In genomic region chr6:907928-908327, GRCh38 we compare ENCODE assay signal across 16 cellular contexts.
DNase-seq lines count a peak whose midpoint lies in the region; ATAC-seq and TF ChIP-seq lines count a peak whose summit lies in the region.
"Had no signal": no experiment of that assay in that cellular context is flagged by ENCODE, and none has a peak within 500 bp of the region (broad histone marks: within the 10 kb centered on the region; RNA-seq: fewer than 3 reads in every experiment).

No MANE protein-coding gene starts in this region.

- H3K27me3 ChIP-seq in colonic mucosa, result no peaks in the 10 kb centered on the region

- POLR2A ChIA-PET in HEK293 (lab: Yijun Ruan, JAX), result no interaction called here

- no peak overlapping the region for H3K9ac ChIP-seq in colonic mucosa (ENCODE audit: low read depth in 2 of 2, low read length in 2 of 2)

- no peaks in the 10 kb centered on the region for H3K9me3 Mint-ChIP-seq in stimulated activated effector memory CD8-positive, alpha-beta T cell treated with anti-CD3 and anti-CD28 coated beads, Interleukin-12 subunit alpha, Interleukin-12 subunit beta, amount 100 ng/mL, for 72 hours

- H3K36me3 Mint-ChIP-seq in stimulated activated effector memory CD8-positive, alpha-beta T cell treated with anti-CD3 and anti-CD28 coated beads, Interleukin-12 subunit alpha, Interleukin-12 subunit beta, amount 100 ng/mL, for 72 hours, result no peaks in the 10 kb centered on the region
- H3K36me3 Mint-ChIP-seq: CD4-positive, alpha-beta memory T cell had no signal

- no peak for TF ChIP-seq CTCF in HEK293 (tag by site-specific recombination; IDR thresholded peaks at IDR 0.05)
- no peak for TF ChIP-seq CTCF in colonic mucosa (IDR thresholded peaks at IDR 0.05)
- TF ChIP-seq CTCF in mucosa of descending colon (IDR thresholded peaks at IDR 0.05), result no peak

- H3K4me1 ChIP-seq in HEK293 (ENCODE audit: control insufficient read depth, insufficient read depth, low read length), result no peaks in the 10 kb centered on the region
- no peaks in the 10 kb centered on the region for H3K4me1 ChIP-seq in colonic mucosa
- no peaks in the 10 kb centered on the region for H3K4me1 ChIP-seq in mucosa of descending colon (ENCODE audit: low read depth)
- H3K4me1 ChIP-seq: HAP-1 had no signal

- no peak overlapping the region for H3K4me3 ChIP-seq in HEK293 (ENCODE audit: low read depth, low read length)
- H3K4me3 ChIP-seq in colonic mucosa, result no peak overlapping the region
- H3K4me3 ChIP-seq in mucosa of descending colon, result no peak overlapping the region
- H3K4me3 ChIP-seq: HAP-1 had no signal

- H3K36me3 ChIP-seq in HEK293 (ENCODE audit: control insufficient read depth in 2 of 2, insufficient read depth in 1 of 2, low read length in 2 of 2), result no peaks in the 10 kb centered on the region
- H3K36me3 ChIP-seq in colonic mucosa, result no peaks in the 10 kb centered on the region
- no peaks in the 10 kb centered on the region for H3K36me3 ChIP-seq in mucosa of descending colon (ENCODE audit: low read depth)
- H3K36me3 ChIP-seq: HAP-1 had no signal

- H3K27ac ChIP-seq in HEK293 (ENCODE audit: extremely low read depth, low read depth, low read length) (no peak overlapping the region), colonic mucosa (no peak overlapping the region)

- H3K4me3 Mint-ChIP-seq in stimulated activated effector memory CD8-positive, alpha-beta T cell treated with anti-CD3 and anti-CD28 coated beads, Interleukin-12 subunit alpha, Interleukin-12 subunit beta, amount 100 ng/mL, for 72 hours, result no peak overlapping the region
- H3K4me3 Mint-ChIP-seq: CD4-positive, alpha-beta memory T cell had no signal

- ATAC-seq in stimulated activated effector memory CD8-positive, alpha-beta T cell treated with anti-CD3 and anti-CD28 coated beads, Interleukin-12 subunit alpha, Interleukin-12 subunit beta, amount 100 ng/mL, for 72 hours, result peak; percentile 19
- ATAC-seq in HG03432 (IDR thresholded peaks at IDR 0.05; ENCODE audit: unreplicated experiment) (no peak), mucosa of descending colon (no peak)

- CTCF ChIA-PET in HEK293 (lab: Yijun Ruan, JAX), result interaction anchor here (0.7 to 1.1 kb wide), 4 partner anchors 73 to 473 kb away, joined by 3 read pairs; no protein-coding TSS in a partner anchor

- no peak overlapping the region for H3K27ac Mint-ChIP-seq in stimulated activated effector memory CD8-positive, alpha-beta T cell treated with anti-CD3 and anti-CD28 coated beads, Interleukin-12 subunit alpha, Interleukin-12 subunit beta, amount 100 ng/mL, for 72 hours
- H3K27ac Mint-ChIP-seq: CD4-positive, alpha-beta memory T cell had no signal

- no peaks in the 10 kb centered on the region for H3K9me3 ChIP-seq in HEK293 (ENCODE audit: control insufficient read depth, insufficient read depth, low read depth, low read length)
- H3K9me3 ChIP-seq in colonic mucosa, result no peaks in the 10 kb centered on the region
- H3K9me3 ChIP-seq in mucosa of descending colon, result no peaks in the 10 kb centered on the region
- H3K9me3 ChIP-seq: HAP-1 had no signal

- H3K4me1 Mint-ChIP-seq in stimulated activated effector memory CD8-positive, alpha-beta T cell treated with anti-CD3 and anti-CD28 coated beads, Interleukin-12 subunit alpha, Interleukin-12 subunit beta, amount 100 ng/mL, for 72 hours, result no peaks in the 10 kb centered on the region

- intact Hi-C loops in colonic mucosa (cut with DNase I), result no loop called here
- intact Hi-C loops in posterior vena cava (cut with DNase I), result loop anchor here in 1 of 2 donors (5.0 kb wide), 1 partner anchor 484 kb away; no protein-coding TSS in a partner anchor
- intact Hi-C loops in mucosa of descending colon (cut with DNase I, micrococcal nuclease), result no loop called here

- DNase-seq in colonic mucosa, result peak; percentile 12
- no peak for DNase-seq in stimulated activated effector memory CD8-positive, alpha-beta T cell treated with anti-CD3 and anti-CD28 coated beads, Interleukin-12 subunit alpha, Interleukin-12 subunit beta, amount 100 ng/mL, for 72 hours (ENCODE audit: low spot score in 2 of 2)
- DNase-seq in posterior vena cava (ENCODE audit: low spot score), result no peak
- DNase-seq in mucosa of descending colon, result no peak
- DNase-seq: 8988T; C1 segment of cervical spinal cord; Calu3; CD4-positive, alpha-beta memory T cell; COR-L47; DMS53; DMS79 treated with DMSO at 0.1 percent for 48 hours; GF-D8; GOT3 had no signal

TF ChIP-seq in HEK293, 187 proteins besides CTCF, POLR2A, EP300 and RAD21:
- TF ChIP-seq ZBTB8A (tag by site-specific recombination; IDR thresholded peaks at IDR 0.05), result no peak
- no peak for TF ChIP-seq ZBTB7A (tag by site-specific recombination; IDR thresholded peaks at IDR 0.05; ENCODE audit: low read depth)
- peak; percentile 91 for TF ChIP-seq SCRT2 (tag by site-specific recombination; IDR thresholded peaks at IDR 0.05)
- no peak for TF ChIP-seq ZNF24 (tag by site-specific recombination; IDR thresholded peaks at IDR 0.05)
- TF ChIP-seq HOXA7 (CRISPR knock-in tag; IDR thresholded peaks at IDR 0.05; ENCODE audit: borderline replicate concordance), result no peak
- TF ChIP-seq, protein P1, sequence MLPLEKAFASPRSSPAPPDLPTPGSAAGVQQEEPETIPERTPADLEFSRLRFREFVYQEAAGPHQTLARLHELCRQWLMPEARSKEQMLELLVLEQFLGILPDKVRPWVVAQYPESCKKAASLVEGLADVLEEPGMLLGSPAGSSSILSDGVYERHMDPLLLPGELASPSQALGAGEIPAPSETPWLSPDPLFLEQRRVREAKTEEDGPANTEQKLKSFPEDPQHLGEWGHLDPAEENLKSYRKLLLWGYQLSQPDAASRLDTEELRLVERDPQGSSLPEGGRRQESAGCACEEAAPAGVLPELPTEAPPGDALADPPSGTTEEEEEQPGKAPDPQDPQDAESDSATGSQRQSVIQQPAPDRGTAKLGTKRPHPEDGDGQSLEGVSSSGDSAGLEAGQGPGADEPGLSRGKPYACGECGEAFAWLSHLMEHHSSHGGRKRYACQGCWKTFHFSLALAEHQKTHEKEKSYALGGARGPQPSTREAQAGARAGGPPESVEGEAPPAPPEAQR (tag by site-specific recombination; IDR thresholded peaks at IDR 0.05), result no peak
- no peak for TF ChIP-seq ZNF23 (tag by site-specific recombination; IDR thresholded peaks at IDR 0.05; ENCODE audit: borderline replicate concordance)
- TF ChIP-seq ZNF292 (tag by site-specific recombination; IDR thresholded peaks at IDR 0.05; ENCODE audit: borderline replicate concordance, low read depth), result no peak
- no peak for TF ChIP-seq ZNF596 (tag by site-specific recombination; IDR thresholded peaks at IDR 0.05)
- peak; percentile 53; the same call in 1 of the 2 replicates for TF ChIP-seq SCRT1 (tag by site-specific recombination; IDR thresholded peaks at IDR 0.05; ENCODE audit: borderline replicate concordance)
- TF ChIP-seq ZNF366 (tag by site-specific recombination; conservative IDR thresholded peaks at IDR 0.05), result no peak
- no peak for TF ChIP-seq ZNF843 (tag by site-specific recombination; IDR thresholded peaks at IDR 0.05)
- no peak for TF ChIP-seq PRDM4 (tag by site-specific recombination; IDR thresholded peaks at IDR 0.05)
